ENCODE assay signal across 8 cellular contexts in genomic region chr12:88579941-88580871, GRCh38. TPM values are rescaled to one million over a fixed set of nuclear protein-coding genes. Genes with fewer than 3 reads are reported as not detected.
A peak's percentile ranks its signal among the peaks of the same experiment; 100 is the strongest.
DNase-seq lines count a peak whose midpoint lies in the region; ATAC-seq, FAIRE-seq and TF ChIP-seq lines count a peak whose summit lies in the region.

A gene with protein sequence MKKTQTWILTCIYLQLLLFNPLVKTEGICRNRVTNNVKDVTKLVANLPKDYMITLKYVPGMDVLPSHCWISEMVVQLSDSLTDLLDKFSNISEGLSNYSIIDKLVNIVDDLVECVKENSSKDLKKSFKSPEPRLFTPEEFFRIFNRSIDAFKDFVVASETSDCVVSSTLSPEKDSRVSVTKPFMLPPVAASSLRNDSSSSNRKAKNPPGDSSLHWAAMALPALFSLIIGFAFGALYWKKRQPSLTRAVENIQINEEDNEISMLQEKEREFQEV (minus strand): TSS chr12:88580471. CDS start chr12:88580278, 193 bp downstream.

- ATAC-seq in GM19035 (IDR thresholded peaks at IDR 0.05; ENCODE audit: unreplicated experiment) (peak; percentile 78), HG03457 (IDR thresholded peaks at IDR 0.05; ENCODE audit: unreplicated experiment) (peak; percentile 67)
- ATAC-seq in activated naive CD4-positive, alpha-beta T cell treated with anti-CD3 and anti-CD28 coated beads, Interleukin-2, amount 50 U/mL, for 72 hours: peak; percentile 28 to 89

- H3K27me3 ChIP-seq in uterus: no peaks in the 10 kb centered on the region

- H3K4me3 ChIP-seq in AG09309 (ENCODE audit: control insufficient read depth, low read depth, low read length) (peak within 1 kb of the TSS; percentile 90), uterus (peak within 1 kb of the TSS; percentile 51 to 63)

- H3K27me3 Mint-ChIP-seq in nephron progenitor cell (ENCODE audit: low read depth, poor library complexity): peaks cover 7% of the 10 kb centered on the region

- H3K9me3 ChIP-seq in uterus: no peaks in the 10 kb centered on the region

- H3K9me3 Mint-ChIP-seq in activated naive CD4-positive, alpha-beta T cell treated with anti-CD3 and anti-CD28 coated beads, Interleukin-2, amount 50 U/mL, for 72 hours: peaks cover 3 to 5% of the 10 kb centered on the region in 2 donors
- peaks cover 6% of the 10 kb centered on the region for H3K9me3 Mint-ChIP-seq in nephron progenitor cell

- H3K27ac Mint-ChIP-seq in activated naive CD4-positive, alpha-beta T cell treated with anti-CD3 and anti-CD28 coated beads, Interleukin-2, amount 50 U/mL, for 72 hours: no peak within 1 kb of the TSS
- H3K27ac Mint-ChIP-seq in nephron progenitor cell: peak within 1 kb of the TSS; percentile 70

- intact Hi-C loops in uterus (cut with DNase I; ENCODE audit: low total_unique reads): loop anchor here (10.0 kb wide), 1 partner anchor 835 kb away; no protein-coding TSS in a partner anchor

- peak; percentile 30 to 52 for TF ChIP-seq POLR2A in uterus (IDR thresholded peaks at IDR 0.05)

- peak; percentile 55 for TF ChIP-seq CTCF in AG09309 (IDR thresholded peaks at IDR 0.05; ENCODE audit: control insufficient read depth, insufficient read depth, low read depth, low read length, missing control alignments)
- TF ChIP-seq CTCF in nephron progenitor cell (IDR thresholded peaks at IDR 0.05): no peak
- peak; percentile 19 to 55 (median 40) for TF ChIP-seq CTCF in uterus (IDR thresholded peaks at IDR 0.05)

- peak within 1 kb of the TSS; percentile 91 for H3K4me3 Mint-ChIP-seq in nephron progenitor cell

- DNase-seq in AG09309 (ENCODE audit: low read depth) (no peak), NCI-H510A (lab: John Stamatoyannopoulos, UW) (peak; percentile 89), frontal cortex (ENCODE audit: low spot score in 2 of 2) (peak; percentile 48 to 69), nephron progenitor cell (peak; percentile 85), uterus (peak; percentile 80 to 82)
- peak in 1 of 2 donors; percentile 30 for DNase-seq in activated naive CD4-positive, alpha-beta T cell treated with anti-CD3 and anti-CD28 coated beads, Interleukin-2, amount 50 U/mL, for 72 hours (ENCODE audit: low spot score in 2 of 2)

- H3K36me3 Mint-ChIP-seq in activated naive CD4-positive, alpha-beta T cell treated with anti-CD3 and anti-CD28 coated beads, Interleukin-2, amount 50 U/mL, for 72 hours: no peaks in the 10 kb centered on the region
- peaks cover 3% of the 10 kb centered on the region for H3K36me3 Mint-ChIP-seq in nephron progenitor cell (ENCODE audit: low read depth)

- no peaks in the 10 kb centered on the region for H3K36me3 ChIP-seq in uterus

- peaks cover 50% of the 10 kb centered on the region for H3K4me1 Mint-ChIP-seq in nephron progenitor cell

- FAIRE-seq in frontal cortex (lab: Jason Lieb, UNC): no peak

- H3K4me1 ChIP-seq in uterus: peaks cover 0 to 4% of the 10 kb centered on the region in 2 donors

- peak within 1 kb of the TSS; percentile 82 to 87 for H3K27ac ChIP-seq in uterus

RNA-seq across cellular contexts. Expression of the gene that starts here (rescaled TPM):
- not detected for total RNA-seq in activated naive CD4-positive, alpha-beta T cell treated with anti-CD3 and anti-CD28 coated beads, Interleukin-2, amount 50 U/mL, for 72 hours
- 56.3 TPM for total RNA-seq in frontal cortex
- 10 to 100 TPM; 19.0 to 51.2 (median 35.8) TPM for total RNA-seq in uterus

Comparison
In these comparisons a context has a peak if more than half of its experiments do, and no peak if none do; other contexts are left out.
1. RNA of the gene that starts here (total RNA-seq): 56.3 TPM in frontal cortex (single experiment) and 19.0 to 51.2 TPM in uterus; not detected in activated naive CD4-positive, alpha-beta T cell treated with anti-CD3 and anti-CD28 coated beads, Interleukin-2, amount 50 U/mL, for 72 hours; every median in the first group is over 10 times any median in the second.
2. Peak in ATAC-seq in activated naive CD4-positive, alpha-beta T cell treated with anti-CD3 and anti-CD28 coated beads, Interleukin-2, amount 50 U/mL, for 72 hours; RNA of the gene not detected or under 1 TPM.
3. Peak in every context shown above with its lines, with median percentiles within 50 percentile points of each other: ATAC-seq.